ENCODE assay signal across 1 cellular context in the genomic region with DNA sequence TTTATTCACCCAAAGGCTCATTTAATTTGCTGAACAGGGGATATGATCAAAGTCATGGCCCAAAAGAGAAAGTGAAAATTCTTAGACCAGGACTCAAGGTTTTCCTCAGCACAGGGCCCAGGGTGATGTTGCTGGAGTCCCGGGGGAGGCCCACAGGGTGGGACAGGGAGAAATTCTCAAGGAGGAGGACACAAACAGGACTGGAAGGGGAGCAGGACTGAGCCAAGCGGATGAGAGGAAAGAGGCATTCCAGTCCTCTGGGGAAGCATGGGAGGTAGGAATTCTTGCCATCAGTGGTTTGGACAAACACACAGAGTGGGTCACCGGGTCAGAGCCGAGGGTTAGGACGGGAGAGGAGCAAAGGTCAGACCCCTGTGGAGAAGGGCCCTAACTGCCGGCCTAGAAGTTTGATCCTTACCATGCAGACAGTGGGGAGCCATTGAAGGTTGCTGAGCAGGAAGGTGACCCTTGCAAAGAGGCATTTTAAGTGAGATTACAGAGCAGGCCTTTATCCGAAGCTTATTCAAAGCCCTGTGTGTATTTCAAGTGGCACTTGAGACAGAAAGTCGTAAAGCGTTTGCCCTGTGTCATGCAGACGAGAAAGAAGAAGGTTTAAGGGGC.
TF ChIP-seq lines count a peak whose summit lies in the region.

No MANE protein-coding gene starts in this region.

TF ChIP-seq in K562, 482 proteins besides CTCF, POLR2A, EP300 and RAD21 (continued from another document):
- TF ChIP-seq, protein P1, sequence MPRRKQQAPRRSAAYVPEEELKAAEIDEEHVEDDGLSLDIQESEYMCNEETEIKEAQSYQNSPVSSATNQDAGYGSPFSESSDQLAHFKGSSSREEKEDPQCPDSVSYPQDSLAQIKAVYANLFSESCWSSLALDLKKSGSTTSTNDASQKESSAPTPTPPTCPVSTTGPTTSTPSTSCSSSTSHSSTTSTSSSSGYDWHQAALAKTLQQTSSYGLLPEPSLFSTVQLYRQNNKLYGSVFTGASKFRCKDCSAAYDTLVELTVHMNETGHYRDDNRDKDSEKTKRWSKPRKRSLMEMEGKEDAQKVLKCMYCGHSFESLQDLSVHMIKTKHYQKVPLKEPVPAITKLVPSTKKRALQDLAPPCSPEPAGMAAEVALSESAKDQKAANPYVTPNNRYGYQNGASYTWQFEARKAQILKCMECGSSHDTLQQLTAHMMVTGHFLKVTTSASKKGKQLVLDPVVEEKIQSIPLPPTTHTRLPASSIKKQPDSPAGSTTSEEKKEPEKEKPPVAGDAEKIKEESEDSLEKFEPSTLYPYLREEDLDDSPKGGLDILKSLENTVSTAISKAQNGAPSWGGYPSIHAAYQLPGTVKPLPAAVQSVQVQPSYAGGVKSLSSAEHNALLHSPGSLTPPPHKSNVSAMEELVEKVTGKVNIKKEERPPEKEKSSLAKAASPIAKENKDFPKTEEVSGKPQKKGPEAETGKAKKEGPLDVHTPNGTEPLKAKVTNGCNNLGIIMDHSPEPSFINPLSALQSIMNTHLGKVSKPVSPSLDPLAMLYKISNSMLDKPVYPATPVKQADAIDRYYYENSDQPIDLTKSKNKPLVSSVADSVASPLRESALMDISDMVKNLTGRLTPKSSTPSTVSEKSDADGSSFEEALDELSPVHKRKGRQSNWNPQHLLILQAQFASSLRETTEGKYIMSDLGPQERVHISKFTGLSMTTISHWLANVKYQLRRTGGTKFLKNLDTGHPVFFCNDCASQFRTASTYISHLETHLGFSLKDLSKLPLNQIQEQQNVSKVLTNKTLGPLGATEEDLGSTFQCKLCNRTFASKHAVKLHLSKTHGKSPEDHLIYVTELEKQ (CRISPR knock-in tag; IDR thresholded peaks at IDR 0.05) = no peak
- TF ChIP-seq, protein P2, sequence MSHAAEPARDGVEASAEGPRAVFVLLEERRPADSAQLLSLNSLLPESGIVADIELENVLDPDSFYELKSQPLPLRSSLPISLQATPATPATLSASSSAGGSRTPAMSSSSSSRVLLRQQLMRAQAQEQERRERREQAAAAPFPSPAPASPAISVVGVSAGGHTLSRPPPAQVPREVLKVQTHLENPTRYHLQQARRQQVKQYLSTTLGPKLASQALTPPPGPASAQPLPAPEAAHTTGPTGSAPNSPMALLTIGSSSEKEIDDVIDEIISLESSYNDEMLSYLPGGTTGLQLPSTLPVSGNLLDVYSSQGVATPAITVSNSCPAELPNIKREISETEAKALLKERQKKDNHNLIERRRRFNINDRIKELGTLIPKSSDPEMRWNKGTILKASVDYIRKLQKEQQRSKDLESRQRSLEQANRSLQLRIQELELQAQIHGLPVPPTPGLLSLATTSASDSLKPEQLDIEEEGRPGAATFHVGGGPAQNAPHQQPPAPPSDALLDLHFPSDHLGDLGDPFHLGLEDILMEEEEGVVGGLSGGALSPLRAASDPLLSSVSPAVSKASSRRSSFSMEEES (CRISPR knock-in tag; IDR thresholded peaks at IDR 0.05) = no peak
- TF ChIP-seq SIN3A (IDR thresholded peaks at IDR 0.05; ENCODE audit: borderline replicate concordance in 2 of 2, control insufficient read depth in 1 of 2, low read depth in 2 of 2, low read length in 2 of 2) (no peak), GTF2E2 (tag; IDR thresholded peaks at IDR 0.05) (no peak), DPF2 (IDR thresholded peaks at IDR 0.05) (no peak), ZFP36 (IDR thresholded peaks at IDR 0.05; ENCODE audit: low read depth, low read length, partially characterized antibody) (peak; percentile 13), CBFA2T2 (conservative IDR thresholded peaks at IDR 0.05) (no peak)
- TF ChIP-seq, protein P3, sequence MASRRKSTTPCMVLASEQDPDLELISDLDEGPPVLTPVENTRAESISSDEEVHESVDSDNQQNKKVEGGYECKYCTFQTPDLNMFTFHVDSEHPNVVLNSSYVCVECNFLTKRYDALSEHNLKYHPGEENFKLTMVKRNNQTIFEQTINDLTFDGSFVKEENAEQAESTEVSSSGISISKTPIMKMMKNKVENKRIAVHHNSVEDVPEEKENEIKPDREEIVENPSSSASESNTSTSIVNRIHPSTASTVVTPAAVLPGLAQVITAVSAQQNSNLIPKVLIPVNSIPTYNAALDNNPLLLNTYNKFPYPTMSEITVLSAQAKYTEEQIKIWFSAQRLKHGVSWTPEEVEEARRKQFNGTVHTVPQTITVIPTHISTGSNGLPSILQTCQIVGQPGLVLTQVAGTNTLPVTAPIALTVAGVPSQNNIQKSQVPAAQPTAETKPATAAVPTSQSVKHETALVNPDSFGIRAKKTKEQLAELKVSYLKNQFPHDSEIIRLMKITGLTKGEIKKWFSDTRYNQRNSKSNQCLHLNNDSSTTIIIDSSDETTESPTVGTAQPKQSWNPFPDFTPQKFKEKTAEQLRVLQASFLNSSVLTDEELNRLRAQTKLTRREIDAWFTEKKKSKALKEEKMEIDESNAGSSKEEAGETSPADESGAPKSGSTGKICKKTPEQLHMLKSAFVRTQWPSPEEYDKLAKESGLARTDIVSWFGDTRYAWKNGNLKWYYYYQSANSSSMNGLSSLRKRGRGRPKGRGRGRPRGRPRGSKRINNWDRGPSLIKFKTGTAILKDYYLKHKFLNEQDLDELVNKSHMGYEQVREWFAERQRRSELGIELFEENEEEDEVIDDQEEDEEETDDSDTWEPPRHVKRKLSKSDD (conservative IDR thresholded peaks at IDR 0.05; ENCODE audit: low read length) = no peak
- TF ChIP-seq, protein P4, sequence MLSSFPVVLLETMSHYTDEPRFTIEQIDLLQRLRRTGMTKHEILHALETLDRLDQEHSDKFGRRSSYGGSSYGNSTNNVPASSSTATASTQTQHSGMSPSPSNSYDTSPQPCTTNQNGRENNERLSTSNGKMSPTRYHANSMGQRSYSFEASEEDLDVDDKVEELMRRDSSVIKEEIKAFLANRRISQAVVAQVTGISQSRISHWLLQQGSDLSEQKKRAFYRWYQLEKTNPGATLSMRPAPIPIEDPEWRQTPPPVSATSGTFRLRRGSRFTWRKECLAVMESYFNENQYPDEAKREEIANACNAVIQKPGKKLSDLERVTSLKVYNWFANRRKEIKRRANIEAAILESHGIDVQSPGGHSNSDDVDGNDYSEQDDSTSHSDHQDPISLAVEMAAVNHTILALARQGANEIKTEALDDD (IDR thresholded peaks at IDR 0.05) = no peak
- TF ChIP-seq, protein P5, sequence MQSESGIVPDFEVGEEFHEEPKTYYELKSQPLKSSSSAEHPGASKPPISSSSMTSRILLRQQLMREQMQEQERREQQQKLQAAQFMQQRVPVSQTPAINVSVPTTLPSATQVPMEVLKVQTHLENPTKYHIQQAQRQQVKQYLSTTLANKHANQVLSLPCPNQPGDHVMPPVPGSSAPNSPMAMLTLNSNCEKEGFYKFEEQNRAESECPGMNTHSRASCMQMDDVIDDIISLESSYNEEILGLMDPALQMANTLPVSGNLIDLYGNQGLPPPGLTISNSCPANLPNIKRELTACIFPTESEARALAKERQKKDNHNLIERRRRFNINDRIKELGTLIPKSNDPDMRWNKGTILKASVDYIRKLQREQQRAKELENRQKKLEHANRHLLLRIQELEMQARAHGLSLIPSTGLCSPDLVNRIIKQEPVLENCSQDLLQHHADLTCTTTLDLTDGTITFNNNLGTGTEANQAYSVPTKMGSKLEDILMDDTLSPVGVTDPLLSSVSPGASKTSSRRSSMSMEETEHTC (IDR thresholded peaks at IDR 0.05) = no peak
- TF ChIP-seq, protein P6, sequence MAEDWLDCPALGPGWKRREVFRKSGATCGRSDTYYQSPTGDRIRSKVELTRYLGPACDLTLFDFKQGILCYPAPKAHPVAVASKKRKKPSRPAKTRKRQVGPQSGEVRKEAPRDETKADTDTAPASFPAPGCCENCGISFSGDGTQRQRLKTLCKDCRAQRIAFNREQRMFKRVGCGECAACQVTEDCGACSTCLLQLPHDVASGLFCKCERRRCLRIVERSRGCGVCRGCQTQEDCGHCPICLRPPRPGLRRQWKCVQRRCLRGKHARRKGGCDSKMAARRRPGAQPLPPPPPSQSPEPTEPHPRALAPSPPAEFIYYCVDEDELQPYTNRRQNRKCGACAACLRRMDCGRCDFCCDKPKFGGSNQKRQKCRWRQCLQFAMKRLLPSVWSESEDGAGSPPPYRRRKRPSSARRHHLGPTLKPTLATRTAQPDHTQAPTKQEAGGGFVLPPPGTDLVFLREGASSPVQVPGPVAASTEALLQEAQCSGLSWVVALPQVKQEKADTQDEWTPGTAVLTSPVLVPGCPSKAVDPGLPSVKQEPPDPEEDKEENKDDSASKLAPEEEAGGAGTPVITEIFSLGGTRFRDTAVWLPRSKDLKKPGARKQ (CRISPR knock-in tag; IDR thresholded peaks at IDR 0.05) = no peak
